ENCODE assay signal across 8 cellular contexts in genomic region chr14:67943947-67944346, GRCh38.
A peak's percentile ranks its signal among the peaks of the same experiment; 100 is the strongest.
DNase-seq lines count a peak whose midpoint lies in the region; ATAC-seq, FAIRE-seq and TF ChIP-seq lines count a peak whose summit lies in the region.

No MANE protein-coding gene starts in this region.

- peak overlapping the region in 18 of 21 experiments; percentile 19 to 82 (median 67) for H3K27ac ChIP-seq in skin epidermis

- no peak overlapping the region for H3K9ac ChIP-seq in Loucy (ENCODE audit: low read depth, low read length, poor library complexity, severe bottlenecking)

- no peaks in the 10 kb centered on the region for H4K20me1 ChIP-seq in Loucy (ENCODE audit: insufficient read depth, low read length, poor library complexity, severe bottlenecking)

- no peaks in the 10 kb centered on the region for H3K36me3 ChIP-seq in Loucy (ENCODE audit: insufficient read depth, low read length)

- no peaks in the 10 kb centered on the region for H3F3A ChIP-seq in Loucy (ENCODE audit: low read depth)

- H3K9me2 ChIP-seq in Loucy (replicated peaks; ENCODE audit: low read depth, low read length), result no peaks in the 10 kb centered on the region

- FAIRE-seq in RCC 7860 (lab: Jason Lieb, UNC), result peak; percentile 88

- H3K4me2 ChIP-seq in Loucy (ENCODE audit: low read depth, low read length, poor library complexity, severe bottlenecking), result peak overlapping the region; percentile 26

- peaks cover 14% of the 10 kb centered on the region for H3K4me1 ChIP-seq in Loucy (ENCODE audit: insufficient read depth, low read length, poor library complexity, severe bottlenecking)

- no peak for ATAC-seq in HG02588 (IDR thresholded peaks at IDR 0.05; ENCODE audit: unreplicated experiment)
- no peak for ATAC-seq in HG02571 (IDR thresholded peaks at IDR 0.05; ENCODE audit: unreplicated experiment)

- H3K4me3 ChIP-seq in Loucy (ENCODE audit: low read length, poor library complexity, severe bottlenecking) (no peak overlapping the region), astrocyte of the cerebellum (ENCODE audit: low read depth, low read length) (no peak overlapping the region), skin epidermis (no peak overlapping the region)

- no peaks in the 10 kb centered on the region for H3K27me3 ChIP-seq in Loucy (ENCODE audit: insufficient read depth, low read length, poor library complexity, severe bottlenecking)

- TF ChIP-seq CTCF in Loucy (conservative IDR thresholded peaks at IDR 0.05; ENCODE audit: low read length) (peak; percentile 86), astrocyte of the cerebellum (IDR thresholded peaks at IDR 0.05; ENCODE audit: low read depth, low read length, missing control alignments) (peak; percentile 61)

- in situ Hi-C loops in astrocyte of the cerebellum (cut with HindIII; ENCODE audit: low sequenced_read_pairs), result loop anchor here (5.0 kb wide), 1 partner anchor 863 kb away; no protein-coding TSS in a partner anchor

- H2AFZ ChIP-seq in Loucy (ENCODE audit: low read length), result no peak overlapping the region; the same call in 1 of the 2 replicates

- H3K79me2 ChIP-seq in Loucy (ENCODE audit: insufficient read depth, low read length), result no peaks in the 10 kb centered on the region

- DNase-seq in EL, result peak; percentile 84
- peak; percentile 72 for DNase-seq in RCC 7860 (ENCODE audit: low spot score)
- DNase-seq in astrocyte of the cerebellum (ENCODE audit: low read depth), result peak; percentile 85
- DNase-seq in iPS DF 19.7 (ENCODE audit: low read depth, low spot score), result peak; percentile 59

- H3K9me3 ChIP-seq in Loucy (ENCODE audit: insufficient read depth, low read depth, low read length), result no peaks in the 10 kb centered on the region
